In the genomic region with DNA sequence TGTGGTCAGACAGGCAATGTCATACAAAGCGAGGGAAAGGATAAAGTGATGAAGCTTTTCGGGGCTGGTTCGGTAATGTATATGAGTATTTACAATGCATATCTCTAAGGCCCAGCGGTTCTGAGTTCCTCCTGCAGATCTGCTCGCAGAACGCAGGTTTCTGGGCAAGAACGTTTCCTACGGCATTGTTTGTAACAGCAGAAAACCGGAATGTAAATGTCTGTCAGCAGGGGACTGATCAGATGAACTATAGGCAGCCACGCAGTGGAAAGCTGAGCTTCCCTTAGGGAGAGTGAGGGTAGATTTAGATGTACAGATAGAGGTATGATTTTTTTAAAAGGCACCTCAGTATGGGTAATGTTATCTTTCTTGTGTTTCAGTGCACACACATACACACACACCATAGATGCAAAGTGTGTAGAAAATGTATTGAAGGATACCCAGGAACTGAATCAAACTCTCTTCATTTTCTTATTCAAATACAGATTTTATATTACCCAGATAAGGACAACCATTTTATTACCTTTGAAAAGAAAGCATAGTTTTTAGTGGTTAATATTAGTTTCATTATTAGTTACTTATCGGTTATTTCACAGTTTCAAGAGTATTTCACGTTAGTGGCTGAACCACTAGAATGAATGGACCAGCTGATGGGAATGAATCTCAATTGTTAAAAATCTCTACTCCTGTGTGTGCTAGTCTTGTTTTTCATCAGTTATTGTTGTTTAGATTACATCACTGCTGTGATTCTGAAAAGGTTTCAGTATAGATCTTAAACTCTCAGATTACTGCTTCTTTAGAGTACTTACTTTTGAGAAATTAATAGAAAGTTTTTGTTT, we compare ENCODE assay signal across 11 cellular contexts. TPM values are rescaled to one million over a fixed set of nuclear protein-coding genes. Genes with fewer than 3 reads are reported as not detected.
A peak's percentile ranks its signal among the peaks of the same experiment; 100 is the strongest.
DNase-seq lines count a peak whose midpoint lies in the region; ATAC-seq and TF ChIP-seq lines count a peak whose summit lies in the region.
"Had no signal": no experiment of that assay in that cellular context is flagged by ENCODE, and none has a peak within 500 bp of the region (broad histone marks: within the 10 kb centered on the region; RNA-seq: fewer than 3 reads in every experiment).

No MANE protein-coding gene starts in this region.

- DNase-seq in activated CD4-positive, CD25-positive, alpha-beta regulatory T cell treated with anti-CD3 and anti-CD28 coated beads, Interleukin-2, amount 50 U/mL, for 72 hours: no peak
- DNase-seq in neural progenitor cell (ENCODE audit: low spot score) (peak; percentile 62), NCI-H1105 treated with DMSO at 0.1 percent for 48 hours (lab: John Stamatoyannopoulos, UW) (no peak), right cardiac atrium (no peak)
- no peak for DNase-seq in central memory CD4-positive, alpha-beta T cell
- DNase-seq: cerebellar nuclear complex, NCI-H187 had no signal

- POLR2A ChIA-PET in HEK293 (lab: Yijun Ruan, JAX): no interaction called here

- peaks cover 20% of the 10 kb centered on the region for H3K36me3 Mint-ChIP-seq in neural progenitor cell

- H3K4me1 Mint-ChIP-seq in neural progenitor cell: peaks cover 33% of the 10 kb centered on the region

- no peak overlapping the region for H3K4me3 Mint-ChIP-seq in neural progenitor cell

- no peak overlapping the region for H3K9ac ChIP-seq in neural progenitor cell

- H3K36me3 ChIP-seq in HEK293 (ENCODE audit: control insufficient read depth in 2 of 2, insufficient read depth in 1 of 2, low read length in 2 of 2) (peaks cover 26 to 52% of the 10 kb centered on the region in 2 experiments), neural progenitor cell (no peaks in the 10 kb centered on the region)

- H3K27me3 ChIP-seq in neural progenitor cell: no peaks in the 10 kb centered on the region
- no peaks in the 10 kb centered on the region for H3K27me3 ChIP-seq in right cardiac atrium (ENCODE audit: control insufficient read depth, insufficient read depth)

- no peak overlapping the region for H2AFZ ChIP-seq in neural progenitor cell (replicated peaks)

- no peaks in the 10 kb centered on the region for H3K79me2 ChIP-seq in neural progenitor cell (ENCODE audit: low read depth)

- H3K4me2 ChIP-seq in neural progenitor cell: peak overlapping the region; percentile 54
- H3K4me2 ChIP-seq: A549 had no signal

- peak overlapping the region; percentile 67 for H3K27ac Mint-ChIP-seq in neural progenitor cell

- H3K4me3 ChIP-seq in HEK293 (ENCODE audit: low read depth, low read length): no peak overlapping the region
- no peak overlapping the region for H3K4me3 ChIP-seq in neural progenitor cell
- H3K4me3 ChIP-seq in right cardiac atrium (ENCODE audit: low read length): no peak overlapping the region
- H3K4me3 ChIP-seq: A549 had no signal

- peaks cover 19% of the 10 kb centered on the region for H3F3A ChIP-seq in neural progenitor cell (ENCODE audit: low read depth)

- peak; percentile 78 to 82 for ATAC-seq in activated CD4-positive, CD25-positive, alpha-beta regulatory T cell treated with anti-CD3 and anti-CD28 coated beads, Interleukin-2, amount 50 U/mL, for 24 hours
- ATAC-seq in HG03558 (IDR thresholded peaks at IDR 0.05; ENCODE audit: extremely low read depth, unreplicated experiment): peak; percentile 91
- ATAC-seq in right cardiac atrium: no peak
- ATAC-seq: A549 had no signal

- no peak for TF ChIP-seq CTCF in HEK293 (tag by site-specific recombination; IDR thresholded peaks at IDR 0.05)
- no peak for TF ChIP-seq CTCF in neural progenitor cell (IDR thresholded peaks at IDR 0.05)

- intact Hi-C loops in right cardiac atrium (cut with DNase I): loop anchor here in 3 of 4 donors (10.0 kb wide), 2 partner anchors 114 to 124 kb away; no protein-coding TSS in a partner anchor

- H3K27ac ChIP-seq in HEK293 (ENCODE audit: extremely low read depth, low read depth, low read length): no peak overlapping the region
- H3K27ac ChIP-seq in neural progenitor cell: no peak overlapping the region
- H3K27ac ChIP-seq in right cardiac atrium (ENCODE audit: low read length): no peak overlapping the region
- H3K27ac ChIP-seq: A549 had no signal

- H3K27me3 Mint-ChIP-seq in neural progenitor cell (ENCODE audit: insufficient read depth, low read depth): no peaks in the 10 kb centered on the region

- WGBS in right cardiac atrium: 95% methylated on average over 12 of the region's 12 CpGs

- H4K20me1 ChIP-seq in neural progenitor cell (ENCODE audit: low read depth): peaks cover 22% of the 10 kb centered on the region

- no peaks in the 10 kb centered on the region for H3K9me3 ChIP-seq in HEK293 (ENCODE audit: control insufficient read depth, insufficient read depth, low read depth, low read length)
- H3K9me3 ChIP-seq in neural progenitor cell (ENCODE audit: low read depth): no peaks in the 10 kb centered on the region
- no peaks in the 10 kb centered on the region for H3K9me3 ChIP-seq in right cardiac atrium (ENCODE audit: control insufficient read depth, low read length)
- H3K9me3 ChIP-seq: A549 had no signal

- H3K9me3 Mint-ChIP-seq in neural progenitor cell: no peaks in the 10 kb centered on the region

- no peaks in the 10 kb centered on the region for H3K4me1 ChIP-seq in HEK293 (ENCODE audit: control insufficient read depth, insufficient read depth, low read length)
- peaks cover 30% of the 10 kb centered on the region for H3K4me1 ChIP-seq in neural progenitor cell
- peaks cover 3% of the 10 kb centered on the region for H3K4me1 ChIP-seq in right cardiac atrium (ENCODE audit: control insufficient read depth, insufficient read depth, low read length)
- H3K4me1 ChIP-seq: A549 had no signal

- CTCF ChIA-PET in HEK293 (lab: Yijun Ruan, JAX): interaction anchor here (0.9 to 8.2 kb wide), 3 partner anchors 14 to 119 kb away, joined by 3 to 143 read pairs (median 3); no protein-coding TSS in a partner anchor

TF ChIP-seq in HEK293, 187 proteins besides CTCF, POLR2A, EP300 and RAD21:
- TF ChIP-seq BCL6B (tag by site-specific recombination; IDR thresholded peaks at IDR 0.05) (peak; percentile 23; the same call in 1 of the 2 replicates), TRIM28 (IDR thresholded peaks at IDR 0.05; ENCODE audit: borderline replicate concordance, low read length) (peak; percentile 38; the same call in 1 of the 2 replicates)
- TF ChIP-seq, protein P1, sequence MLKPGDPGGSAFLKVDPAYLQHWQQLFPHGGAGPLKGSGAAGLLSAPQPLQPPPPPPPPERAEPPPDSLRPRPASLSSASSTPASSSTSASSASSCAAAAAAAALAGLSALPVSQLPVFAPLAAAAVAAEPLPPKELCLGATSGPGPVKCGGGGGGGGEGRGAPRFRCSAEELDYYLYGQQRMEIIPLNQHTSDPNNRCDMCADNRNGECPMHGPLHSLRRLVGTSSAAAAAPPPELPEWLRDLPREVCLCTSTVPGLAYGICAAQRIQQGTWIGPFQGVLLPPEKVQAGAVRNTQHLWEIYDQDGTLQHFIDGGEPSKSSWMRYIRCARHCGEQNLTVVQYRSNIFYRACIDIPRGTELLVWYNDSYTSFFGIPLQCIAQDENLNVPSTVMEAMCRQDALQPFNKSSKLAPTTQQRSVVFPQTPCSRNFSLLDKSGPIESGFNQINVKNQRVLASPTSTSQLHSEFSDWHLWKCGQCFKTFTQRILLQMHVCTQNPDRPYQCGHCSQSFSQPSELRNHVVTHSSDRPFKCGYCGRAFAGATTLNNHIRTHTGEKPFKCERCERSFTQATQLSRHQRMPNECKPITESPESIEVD (tag by site-specific recombination; IDR thresholded peaks at IDR 0.05): 0 out of 2 replicates have a peak, but pooled peaks have one; percentile 4
- TF ChIP-seq, protein P2, sequence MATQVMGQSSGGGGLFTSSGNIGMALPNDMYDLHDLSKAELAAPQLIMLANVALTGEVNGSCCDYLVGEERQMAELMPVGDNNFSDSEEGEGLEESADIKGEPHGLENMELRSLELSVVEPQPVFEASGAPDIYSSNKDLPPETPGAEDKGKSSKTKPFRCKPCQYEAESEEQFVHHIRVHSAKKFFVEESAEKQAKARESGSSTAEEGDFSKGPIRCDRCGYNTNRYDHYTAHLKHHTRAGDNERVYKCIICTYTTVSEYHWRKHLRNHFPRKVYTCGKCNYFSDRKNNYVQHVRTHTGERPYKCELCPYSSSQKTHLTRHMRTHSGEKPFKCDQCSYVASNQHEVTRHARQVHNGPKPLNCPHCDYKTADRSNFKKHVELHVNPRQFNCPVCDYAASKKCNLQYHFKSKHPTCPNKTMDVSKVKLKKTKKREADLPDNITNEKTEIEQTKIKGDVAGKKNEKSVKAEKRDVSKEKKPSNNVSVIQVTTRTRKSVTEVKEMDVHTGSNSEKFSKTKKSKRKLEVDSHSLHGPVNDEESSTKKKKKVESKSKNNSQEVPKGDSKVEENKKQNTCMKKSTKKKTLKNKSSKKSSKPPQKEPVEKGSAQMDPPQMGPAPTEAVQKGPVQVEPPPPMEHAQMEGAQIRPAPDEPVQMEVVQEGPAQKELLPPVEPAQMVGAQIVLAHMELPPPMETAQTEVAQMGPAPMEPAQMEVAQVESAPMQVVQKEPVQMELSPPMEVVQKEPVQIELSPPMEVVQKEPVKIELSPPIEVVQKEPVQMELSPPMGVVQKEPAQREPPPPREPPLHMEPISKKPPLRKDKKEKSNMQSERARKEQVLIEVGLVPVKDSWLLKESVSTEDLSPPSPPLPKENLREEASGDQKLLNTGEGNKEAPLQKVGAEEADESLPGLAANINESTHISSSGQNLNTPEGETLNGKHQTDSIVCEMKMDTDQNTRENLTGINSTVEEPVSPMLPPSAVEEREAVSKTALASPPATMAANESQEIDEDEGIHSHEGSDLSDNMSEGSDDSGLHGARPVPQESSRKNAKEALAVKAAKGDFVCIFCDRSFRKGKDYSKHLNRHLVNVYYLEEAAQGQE (tag by site-specific recombination; IDR thresholded peaks at IDR 0.05): no peak

RNA-seq across cellular contexts. Expression of gene SNX9, which starts 56.2 kb away (rescaled TPM):
- total RNA-seq in neural progenitor cell (ENCODE audit: low replicate concordance) (16.1 and 17.8 TPM in 2 replicates), right cardiac atrium (10 to 100 TPM; 33.0 to 41.9 (median 38.7) TPM)
- 24.1 TPM for polyA plus RNA-seq in right cardiac atrium

Comparison
In these comparisons a context has a peak if more than half of its experiments do, and no peak if none do; other contexts are left out.
1. ATAC-seq: peak in activated CD4-positive, CD25-positive, alpha-beta regulatory T cell treated with anti-CD3 and anti-CD28 coated beads, Interleukin-2, amount 50 U/mL, for 24 hours (2 of 2) and HG03558 (single experiment); none in right cardiac atrium (0 of 2).